Comparison of ENCODE assay signal across 8 cellular contexts in genomic region chr11:3083321-3083720, GRCh38.
"Had no signal": no experiment of that assay in that cellular context is flagged by ENCODE, and none has a peak within 500 bp of the region (broad histone marks: within the 10 kb centered on the region; RNA-seq: fewer than 3 reads in every experiment).

No MANE protein-coding gene starts in this region.

- H2AFZ ChIP-seq: GM23248 had no signal

- H3K4me3 ChIP-seq: GM23248, HAP-1, K562 had no signal

- H3K27ac Mint-ChIP-seq: HFFc6 had no signal

- H3K36me3 ChIP-seq: HAP-1 had no signal

- ATAC-seq: HCT116, K562 had no signal

- H3K9ac ChIP-seq: GM23248 had no signal

- H3K9me3 ChIP-seq: HAP-1 had no signal

- H3K9me3 Mint-ChIP-seq: HFFc6 had no signal

- H3K27ac ChIP-seq: GM23248 had no signal

- H3K4me3 Mint-ChIP-seq: HFFc6 had no signal

- DNase-seq: GM23248, GOT3, H7, HFFc6, IMR-90 had no signal

- H3K4me1 ChIP-seq: HAP-1 had no signal
